ENCODE assay signal across 15 cellular contexts in genomic region chr9:98430535-98430934, GRCh38.
A peak's percentile ranks its signal among the peaks of the same experiment; 100 is the strongest.
DNase-seq lines count a peak whose midpoint lies in the region; ATAC-seq and TF ChIP-seq lines count a peak whose summit lies in the region.
"Had no signal": no experiment of that assay in that cellular context is flagged by ENCODE, and none has a peak within 500 bp of the region (broad histone marks: within the 10 kb centered on the region; RNA-seq: fewer than 3 reads in every experiment).

No MANE protein-coding gene starts in this region.

- H3K36me3 ChIP-seq in fibroblast of lung (ENCODE audit: control insufficient read depth, insufficient read depth, low read length) = no peaks in the 10 kb centered on the region
- H3K36me3 ChIP-seq: BE2C, spleen had no signal

- H3K9me3 Mint-ChIP-seq in naive thymus-derived CD8-positive, alpha-beta T cell = no peaks in the 10 kb centered on the region
- H3K9me3 Mint-ChIP-seq: activated CD4-positive, alpha-beta memory T cell treated with anti-CD3 and anti-CD28 coated beads for 36 hours had no signal

- no peaks in the 10 kb centered on the region for H3K36me3 Mint-ChIP-seq in naive thymus-derived CD8-positive, alpha-beta T cell
- H3K36me3 Mint-ChIP-seq: activated CD4-positive, alpha-beta memory T cell treated with anti-CD3 and anti-CD28 coated beads for 36 hours had no signal

- H3K27me3 Mint-ChIP-seq in naive thymus-derived CD8-positive, alpha-beta T cell = peaks cover 0 to 3% (median 0%) of the 10 kb centered on the region in 5 donors

- H3K4me1 ChIP-seq in fibroblast of lung (ENCODE audit: control insufficient read depth, extremely low read depth, insufficient read depth, low read length) = no peaks in the 10 kb centered on the region
- H3K4me1 ChIP-seq: BE2C, spleen had no signal

- no peaks in the 10 kb centered on the region for H3K79me2 ChIP-seq in fibroblast of lung (ENCODE audit: control insufficient read depth, insufficient read depth, low read length)

- no peak overlapping the region for H3K4me2 ChIP-seq in fibroblast of lung (ENCODE audit: extremely low read depth, insufficient read depth, low read length)

- POLR2A ChIA-PET in naive thymus-derived CD8-positive, alpha-beta T cell (lab: Charles Lee) = no interaction called here
- POLR2A ChIA-PET in RWPE1 (lab: Yijun Ruan, JAX; ENCODE audit: low non-redundant PET) = no interaction called here

- CTCF ChIA-PET in RWPE1 (lab: Yijun Ruan, JAX) = interaction anchor here (0.7 kb wide), 1 partner anchor 55 kb away, joined by 3 read pairs; no protein-coding TSS in a partner anchor

- H3K27me3 ChIP-seq in fibroblast of lung (ENCODE audit: control insufficient read depth, insufficient read depth, low read length) = peaks cover 4% of the 10 kb centered on the region
- H3K27me3 ChIP-seq: BE2C, dorsolateral prefrontal cortex, spleen had no signal

- no peak overlapping the region for H3K4me3 Mint-ChIP-seq in naive thymus-derived CD8-positive, alpha-beta T cell
- H3K4me3 Mint-ChIP-seq: activated CD4-positive, alpha-beta memory T cell treated with anti-CD3 and anti-CD28 coated beads for 36 hours; activated T-helper 17 cell treated with anti-CD3 and anti-CD28 coated beads, Interleukin-2, amount 50 U/mL, for 72 hours had no signal

- H3K9me3 ChIP-seq in fibroblast of lung (ENCODE audit: control insufficient read depth, insufficient read depth, low read depth, low read length) = no peaks in the 10 kb centered on the region
- H3K9me3 ChIP-seq: BE2C, spleen had no signal

- peaks cover 0 to 1% (median 0%) of the 10 kb centered on the region in 4 donors for H3K4me1 Mint-ChIP-seq in naive thymus-derived CD8-positive, alpha-beta T cell
- H3K4me1 Mint-ChIP-seq: activated T-helper 17 cell treated with anti-CD3 and anti-CD28 coated beads, Interleukin-2, amount 50 U/mL, for 72 hours had no signal

- DNase-seq in CD1c-positive myeloid dendritic cell (ENCODE audit: extremely low spot score) = peak; percentile 2
- peak; percentile 37 for DNase-seq in NCI-H82 (lab: John Stamatoyannopoulos, UW)
- DNase-seq in fibroblast of lung (ENCODE audit: low read depth in 2 of 2) = peak; percentile 10 to 48
- DNase-seq in mucosa of gallbladder (ENCODE audit: low spot score) = peak; percentile 18
- DNase-seq in naive thymus-derived CD8-positive, alpha-beta T cell = no peak
- DNase-seq in H4 (ENCODE audit: low spot score) = no peak
- DNase-seq in RWPE1 (ENCODE audit: low spot score) = no peak
- DNase-seq in retina = no peak
- DNase-seq: activated CD4-positive, alpha-beta memory T cell treated with anti-CD3 and anti-CD28 coated beads for 36 hours; BE2C; NCI-H187 treated with DMSO at 0.1 percent for 48 hours; NCI-H748 treated with DMSO at 0.1 percent for 48 hours; spleen had no signal

- H4K20me1 ChIP-seq in fibroblast of lung (ENCODE audit: control insufficient read depth, extremely low read depth, insufficient read depth, low read length) = no peaks in the 10 kb centered on the region

- ATAC-seq in naive thymus-derived CD8-positive, alpha-beta T cell = no peak
- ATAC-seq: activated T-helper 17 cell treated with anti-CD3 and anti-CD28 coated beads, Interleukin-2, amount 50 U/mL, for 72 hours had no signal

- no peak overlapping the region for H2AFZ ChIP-seq in fibroblast of lung (ENCODE audit: low read length)

- TF ChIP-seq CTCF in fibroblast of lung (conservative IDR thresholded peaks at IDR 0.05 in 1 of 2, IDR thresholded peaks at IDR 0.05 in 1 of 2; ENCODE audit: low read depth in 1 of 2, low read length in 2 of 2) = no peak
- TF ChIP-seq CTCF in RWPE1 (conservative IDR thresholded peaks at IDR 0.05; ENCODE audit: low read depth) = no peak

- H3K27ac ChIP-seq in fibroblast of lung (ENCODE audit: insufficient read depth, low read length) (no peak overlapping the region), RWPE1 (no peak overlapping the region)

- no peak overlapping the region for H3K9ac ChIP-seq in fibroblast of lung (ENCODE audit: insufficient read depth, low read length)

- H3K4me3 ChIP-seq in fibroblast of lung (replicated peaks in 1 of 4; ENCODE audit: control extremely low read depth in 1 of 4, insufficient read depth in 1 of 4, low read depth in 3 of 4, low read length in 4 of 4) = no peak overlapping the region
- H3K4me3 ChIP-seq: dorsolateral prefrontal cortex, spleen had no signal

- no peak overlapping the region for H3K27ac Mint-ChIP-seq in naive thymus-derived CD8-positive, alpha-beta T cell
- H3K27ac Mint-ChIP-seq: activated CD4-positive, alpha-beta memory T cell treated with anti-CD3 and anti-CD28 coated beads for 36 hours; activated T-helper 17 cell treated with anti-CD3 and anti-CD28 coated beads, Interleukin-2, amount 50 U/mL, for 72 hours had no signal

Comparison
In these comparisons a context has a peak if more than half of its experiments do, and no peak if none do; other contexts are left out.
1. DNase-seq: peak in CD1c-positive myeloid dendritic cell (single experiment), NCI-H82 (single experiment), fibroblast of lung (2 of 2) and mucosa of gallbladder (single experiment); none in naive thymus-derived CD8-positive, alpha-beta T cell (0 of 10), H4 (single experiment), RWPE1 (single experiment) and retina (single experiment).